In the genomic region with DNA sequence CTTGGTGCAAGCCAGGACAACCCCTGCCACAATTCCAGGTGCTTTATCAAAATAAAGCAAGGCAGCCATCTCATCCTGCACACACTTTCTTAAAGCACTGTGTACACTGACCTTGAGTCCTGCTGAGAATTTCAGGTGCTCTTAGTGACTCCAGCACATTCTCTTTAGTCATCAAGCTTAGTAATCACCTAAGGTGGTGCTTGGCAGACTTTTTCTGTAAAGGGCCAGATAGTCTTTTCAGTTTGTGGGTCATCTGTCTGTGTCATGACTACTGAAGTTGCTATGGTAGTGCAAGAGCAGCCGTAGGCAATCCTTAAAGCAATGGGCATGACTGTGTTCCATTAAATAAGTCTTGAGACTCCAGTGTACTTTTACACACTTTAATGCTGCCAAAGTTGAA, we compare ENCODE assay signal across 29 cellular contexts. TPM values are rescaled to one million over a fixed set of nuclear protein-coding genes. Genes with fewer than 3 reads are reported as not detected.
DNase-seq lines count a peak whose midpoint lies in the region; ATAC-seq and TF ChIP-seq lines count a peak whose summit lies in the region.
"Had no signal": no experiment of that assay in that cellular context is flagged by ENCODE, and none has a peak within 500 bp of the region (broad histone marks: within the 10 kb centered on the region; RNA-seq: fewer than 3 reads in every experiment).

No MANE protein-coding gene starts in this region.

- dilution Hi-C loops in mammary epithelial cell (cut with HindIII; ENCODE audit: low sequenced_read_pairs), result loop anchor here (5.0 kb wide), 1 partner anchor 81 kb away; no protein-coding TSS in a partner anchor

- BruUV-seq in mammary epithelial cell (replicated peaks; lab: Mats Ljungman, UMichigan), result no TSS peak

- no peak for TF ChIP-seq CTCF in CD8-positive, alpha-beta T cell (IDR thresholded peaks at IDR 0.05)
- TF ChIP-seq CTCF in HFFc6 (IDR thresholded peaks at IDR 0.05), result no peak
- no peak for TF ChIP-seq CTCF in mammary epithelial cell (conservative IDR thresholded peaks at IDR 0.05 in 1 of 2, IDR thresholded peaks at IDR 0.05 in 1 of 2; ENCODE audit: extremely low read depth in 1 of 2, insufficient read depth in 1 of 2, low read depth in 1 of 2, low read length in 2 of 2)
- TF ChIP-seq CTCF in nephron progenitor cell (IDR thresholded peaks at IDR 0.05), result no peak

- H3K4me2 ChIP-seq in mammary epithelial cell (ENCODE audit: insufficient read depth, low read depth, low read length), result no peak overlapping the region
- H3K4me2 ChIP-seq: BLaER1, PC-9 had no signal

- H3K4me3 ChIP-seq in CD8-positive, alpha-beta T cell (ENCODE audit: low read depth, low read length), result no peak overlapping the region
- H3K4me3 ChIP-seq in mammary epithelial cell (replicated peaks in 1 of 3; ENCODE audit: insufficient read depth in 1 of 3, low read depth in 2 of 3, low read length in 3 of 3), result no peak overlapping the region
- no peak overlapping the region for H3K4me3 ChIP-seq in effector memory CD4-positive, alpha-beta T cell (ENCODE audit: insufficient read depth, low read depth, low read length, poor library complexity, severe bottlenecking)
- H3K4me3 ChIP-seq: BLaER1, GM23248, mucosa of descending colon, PC-9 had no signal

- no peaks in the 10 kb centered on the region for H3K9me3 Mint-ChIP-seq in CD8-positive, alpha-beta T cell
- H3K9me3 Mint-ChIP-seq in HFFc6, result no peaks in the 10 kb centered on the region
- peaks cover 6% of the 10 kb centered on the region for H3K9me3 Mint-ChIP-seq in nephron progenitor cell
- H3K9me3 Mint-ChIP-seq: stimulated activated memory B cell treated with anti-CD40 and anti-IgM and Interleukin-4, amounts not matched to agents 10 μg/mL and 1 μg/mL and 100 μg/mL, for 72 hours had no signal

- H3K36me3 Mint-ChIP-seq in CD8-positive, alpha-beta T cell, result peaks cover 7% of the 10 kb centered on the region
- H3K36me3 Mint-ChIP-seq in HFFc6 (ENCODE audit: low read depth) (peaks cover 18% of the 10 kb centered on the region), nephron progenitor cell (ENCODE audit: low read depth) (peaks cover 28% of the 10 kb centered on the region)

- intact Hi-C loops in CD8-positive, alpha-beta T cell (cut with DNase I, micrococcal nuclease), result no loop called here
- intact Hi-C loops in mammary epithelial cell (cut with micrococcal nuclease), result no loop called here

- H3K27me3 Mint-ChIP-seq in CD8-positive, alpha-beta T cell (ENCODE audit: low read depth), result no peaks in the 10 kb centered on the region
- H3K27me3 Mint-ChIP-seq in HFFc6 (ENCODE audit: insufficient read depth) (no peaks in the 10 kb centered on the region; the same call in 1 of the 2 replicates), nephron progenitor cell (ENCODE audit: low read depth, poor library complexity) (peaks cover 9% of the 10 kb centered on the region)
- H3K27me3 Mint-ChIP-seq: brain; stimulated activated memory B cell treated with anti-CD40 and anti-IgM and Interleukin-4, amounts not matched to agents 10 μg/mL and 1 μg/mL and 100 μg/mL, for 72 hours had no signal

- no peak overlapping the region for H3K4me3 Mint-ChIP-seq in CD8-positive, alpha-beta T cell
- no peak overlapping the region for H3K4me3 Mint-ChIP-seq in HFFc6
- no peak overlapping the region for H3K4me3 Mint-ChIP-seq in nephron progenitor cell
- H3K4me3 Mint-ChIP-seq: activated T-cell treated with anti-CD3 and anti-CD28 coated beads, Interleukin-2, amount 50 U/mL, for 4 hours; brain; nephron; stimulated activated memory B cell treated with anti-CD40 and anti-IgM and Interleukin-4, amounts not matched to agents 10 μg/mL and 1 μg/mL and 100 μg/mL, for 72 hours had no signal

- H3K4me1 Mint-ChIP-seq in CD8-positive, alpha-beta T cell (ENCODE audit: low read depth), result no peaks in the 10 kb centered on the region
- H3K4me1 Mint-ChIP-seq in HFFc6 (ENCODE audit: low read depth), result peaks cover 7% of the 10 kb centered on the region; the same call in 1 of the 2 replicates
- H3K4me1 Mint-ChIP-seq in nephron progenitor cell, result peaks cover 16% of the 10 kb centered on the region
- H3K4me1 Mint-ChIP-seq: stimulated activated memory B cell treated with anti-CD40 and anti-IgM and Interleukin-4, amounts not matched to agents 10 μg/mL and 1 μg/mL and 100 μg/mL, for 72 hours had no signal

- POLR2A ChIA-PET in CD8-positive, alpha-beta T cell (lab: Charles Lee), result no interaction called here

- in situ Hi-C loops in mammary epithelial cell (cut with MboI; ENCODE audit: low sequenced_read_pairs in 2 of 2), result no loop called here

- H3K27ac Mint-ChIP-seq in CD8-positive, alpha-beta T cell, result peak overlapping the region; percentile 70
- peak overlapping the region; percentile 20; the same call in 1 of the 2 replicates for H3K27ac Mint-ChIP-seq in HFFc6
- peak overlapping the region; percentile 86 for H3K27ac Mint-ChIP-seq in nephron progenitor cell
- H3K27ac Mint-ChIP-seq: brain; nephron; stimulated activated memory B cell treated with anti-CD40 and anti-IgM and Interleukin-4, amounts not matched to agents 10 μg/mL and 1 μg/mL and 100 μg/mL, for 72 hours had no signal

- no peak overlapping the region for H3K27ac ChIP-seq in CD8-positive, alpha-beta T cell (ENCODE audit: low read depth, low read length)
- no peak overlapping the region for H3K27ac ChIP-seq in mammary epithelial cell (ENCODE audit: insufficient read depth, low read depth, low read length)
- no peak overlapping the region for H3K27ac ChIP-seq in effector memory CD4-positive, alpha-beta T cell (ENCODE audit: insufficient read depth, low read length, poor library complexity, severe bottlenecking)
- H3K27ac ChIP-seq: BLaER1, GM23248, PC-9, VCaP had no signal

- WGBS in mammary epithelial cell (ENCODE audit: low coverage, missing lambda C conversion rate), result 86% methylated on average over 1 of the region's 1 CpG

- H3K36me3 ChIP-seq in CD8-positive, alpha-beta T cell (ENCODE audit: insufficient read depth, low read length), result no peaks in the 10 kb centered on the region
- H3K36me3 ChIP-seq in mammary epithelial cell (ENCODE audit: insufficient read depth, low read length), result peaks cover 15% of the 10 kb centered on the region
- no peaks in the 10 kb centered on the region for H3K36me3 ChIP-seq in effector memory CD4-positive, alpha-beta T cell (ENCODE audit: control insufficient read depth, insufficient read depth, low read length)

- CTCF ChIA-PET in CD8-positive, alpha-beta T cell (lab: Charles Lee), result interaction anchor here (1.9 kb wide), 1 partner anchor 88 kb away, joined by 6 read pairs; no protein-coding TSS in a partner anchor
- CTCF ChIA-PET in mammary epithelial cell (lab: Charles Lee; ENCODE audit: low non-redundant PET), result no interaction called here

- no peaks in the 10 kb centered on the region for H3K4me1 ChIP-seq in CD8-positive, alpha-beta T cell (ENCODE audit: insufficient read depth, low read length)
- H3K4me1 ChIP-seq in mammary epithelial cell (ENCODE audit: insufficient read depth, low read length), result no peaks in the 10 kb centered on the region
- no peaks in the 10 kb centered on the region for H3K4me1 ChIP-seq in effector memory CD4-positive, alpha-beta T cell (ENCODE audit: control insufficient read depth, insufficient read depth, low read length, poor library complexity, severe bottlenecking)
- H3K4me1 ChIP-seq: BLaER1 had no signal

- H2AFZ ChIP-seq in mammary epithelial cell (ENCODE audit: low read depth, low read length), result no peak overlapping the region
- H2AFZ ChIP-seq: GM23248, PC-9 had no signal

- no peak for DNase-seq in CD8-positive, alpha-beta T cell
- DNase-seq in HFFc6, result no peak
- DNase-seq in mammary epithelial cell, result peak; percentile 60
- DNase-seq in nephron progenitor cell, result no peak
- no peak for DNase-seq in effector memory CD4-positive, alpha-beta T cell
- DNase-seq in NCI-H510A treated with DMSO at 0.1 percent for 48 hours (lab: John Stamatoyannopoulos, UW), result no peak
- DNase-seq: activated CD4-positive, alpha-beta T cell treated with anti-CD3 and anti-CD28 coated beads for 48 hours; activated naive CD4-positive, alpha-beta T cell; activated T-cell treated with anti-CD3 and anti-CD28 coated beads, Interleukin-2, amount 50 U/mL, for 4 hours; amniotic stem cell; DND-41; GF-D8; GM23248; hypothalamus; left colon; MM.1S; mucosa of descending colon; NCI-H2029 treated with DMSO at 0.1 percent for 48 hours; NCI-H526; NK-92 treated with Interleukin-12 subunit alpha and Interleukin-12 subunit beta, amount 100 ng/mL, for 24 hours; SHP77 had no signal

- no peaks in the 10 kb centered on the region for H3K27me3 ChIP-seq in CD8-positive, alpha-beta T cell (ENCODE audit: insufficient read depth, low read length)
- H3K27me3 ChIP-seq in mammary epithelial cell (ENCODE audit: insufficient read depth, low read length), result no peaks in the 10 kb centered on the region
- H3K27me3 ChIP-seq in effector memory CD4-positive, alpha-beta T cell (replicated peaks; ENCODE audit: control insufficient read depth, insufficient read depth, low read length, poor library complexity, severe bottlenecking), result no peaks in the 10 kb centered on the region
- H3K27me3 ChIP-seq: BLaER1 had no signal

- H3K9me3 ChIP-seq in CD8-positive, alpha-beta T cell (ENCODE audit: low read length), result no peaks in the 10 kb centered on the region
- H3K9me3 ChIP-seq in mammary epithelial cell (replicated peaks; ENCODE audit: insufficient read depth, low read length), result no peaks in the 10 kb centered on the region
- H3K9me3 ChIP-seq in effector memory CD4-positive, alpha-beta T cell (ENCODE audit: control insufficient read depth, low read length), result no peaks in the 10 kb centered on the region
- H3K9me3 ChIP-seq: BLaER1, mucosa of descending colon had no signal

- H3K79me2 ChIP-seq in mammary epithelial cell (ENCODE audit: insufficient read depth, low read length), result no peaks in the 10 kb centered on the region

- H4K20me1 ChIP-seq in mammary epithelial cell (ENCODE audit: insufficient read depth, low read length), result no peaks in the 10 kb centered on the region
- H4K20me1 ChIP-seq: BLaER1 had no signal

- no peak for ATAC-seq in CD8-positive, alpha-beta T cell
- ATAC-seq in GM21529 (IDR thresholded peaks at IDR 0.05; ENCODE audit: unreplicated experiment) (no peak), HG03025 (IDR thresholded peaks at IDR 0.05; ENCODE audit: low FRiP score, unreplicated experiment) (no peak)
- ATAC-seq: activated T-cell treated with anti-CD3 and anti-CD28 coated beads, Interleukin-2, amount 50 U/mL, for 4 hours; left colon; mucosa of descending colon had no signal

- H3K9ac ChIP-seq in mammary epithelial cell (ENCODE audit: insufficient read depth, low read length), result no peak overlapping the region
- H3K9ac ChIP-seq: BLaER1, GM23248 had no signal

RNA-seq across cellular contexts. Expression of a gene that starts 36.4 kb away (rescaled TPM):
- total RNA-seq in CD8-positive, alpha-beta T cell, result 10 to 100 TPM; 12.1 to 12.2 TPM
- total RNA-seq in HFFc6 (2021; fragmentation: NEBNext Ultra II Directional; extraction: Animal tissue kit (Norgen Biotek cat#: 25700)), result 10 to 100 TPM; 27.3 to 38.4 (median 31.3) TPM
- 10 to 100 TPM; 33.3 to 42.4 TPM for total RNA-seq in mammary epithelial cell
- polyA plus RNA-seq in mammary epithelial cell, result 20.5 TPM
- polyA minus RNA-seq in mammary epithelial cell, result 9.9 TPM

Comparison
In these comparisons a context has a peak if more than half of its experiments do, and no peak if none do; other contexts are left out.
1. H3K27ac Mint-ChIP-seq: peak in every context shown above with its lines; median percentile 86 in nephron progenitor cell; 70 in CD8-positive, alpha-beta T cell; 20 in HFFc6.